22 cellular contexts compared by ENCODE assay signal in genomic region chr1:168974117-168974516, GRCh38.
DNase-seq lines count a peak whose midpoint lies in the region; ATAC-seq and TF ChIP-seq lines count a peak whose summit lies in the region.
"Had no signal": no experiment of that assay in that cellular context is flagged by ENCODE, and none has a peak within 500 bp of the region (broad histone marks: within the 10 kb centered on the region; RNA-seq: fewer than 3 reads in every experiment).

No MANE protein-coding gene starts in this region.

- H3K27ac ChIP-seq in PC-3 (ENCODE audit: low read length) (peak overlapping the region; percentile 59), mammary epithelial cell (ENCODE audit: insufficient read depth, low read depth, low read length) (no peak overlapping the region)
- H3K27ac ChIP-seq: 22Rv1, C4-2B had no signal

- H3K4me2 ChIP-seq in PC-3 (ENCODE audit: low read length) (no peak overlapping the region), mammary epithelial cell (ENCODE audit: insufficient read depth, low read depth, low read length) (no peak overlapping the region)

- H3K4me3 ChIP-seq in PC-3 (ENCODE audit: low read length): no peak overlapping the region
- H3K4me3 ChIP-seq in mammary epithelial cell (replicated peaks in 1 of 3; ENCODE audit: insufficient read depth in 1 of 3, low read depth in 2 of 3, low read length in 3 of 3): no peak overlapping the region
- no peak overlapping the region for H3K4me3 ChIP-seq in fibroblast of pulmonary artery (replicated peaks; ENCODE audit: low read depth, low read length)

- POLR2A ChIA-PET in PC-3 (lab: Charles Lee; ENCODE audit: unreplicated experiment): no interaction called here

- H3K79me2 ChIP-seq in PC-3 (ENCODE audit: low read length) (no peaks in the 10 kb centered on the region), mammary epithelial cell (ENCODE audit: insufficient read depth, low read length) (no peaks in the 10 kb centered on the region)

- TF ChIP-seq CTCF in PC-3 (conservative IDR thresholded peaks at IDR 0.05; ENCODE audit: low read depth, low read length): no peak
- TF ChIP-seq CTCF in mammary epithelial cell (conservative IDR thresholded peaks at IDR 0.05 in 1 of 2, IDR thresholded peaks at IDR 0.05 in 1 of 2; ENCODE audit: extremely low read depth in 1 of 2, insufficient read depth in 1 of 2, low read depth in 1 of 2, low read length in 2 of 2): no peak
- TF ChIP-seq CTCF in fibroblast of pulmonary artery (IDR thresholded peaks at IDR 0.05; ENCODE audit: low read length, missing control alignments): no peak

- no peaks in the 10 kb centered on the region for H3F3A ChIP-seq in PC-3 (ENCODE audit: low read length, unreplicated experiment)

- BruUV-seq in PC-3 (replicated peaks; lab: Mats Ljungman, UMichigan) (no TSS peak), mammary epithelial cell (replicated peaks; lab: Mats Ljungman, UMichigan) (no TSS peak)

- H3K9me3 ChIP-seq in PC-3 (ENCODE audit: low read length) (no peaks in the 10 kb centered on the region), mammary epithelial cell (replicated peaks; ENCODE audit: insufficient read depth, low read length) (peaks cover 2% of the 10 kb centered on the region)

- H3K27me3 ChIP-seq in PC-3 (ENCODE audit: low read length) (no peaks in the 10 kb centered on the region), mammary epithelial cell (ENCODE audit: insufficient read depth, low read length) (no peaks in the 10 kb centered on the region)

- intact Hi-C loops in PC-3 (cut with micrococcal nuclease): no loop called here
- intact Hi-C loops in mammary epithelial cell (cut with micrococcal nuclease): no loop called here

- 0 out of 2 replicates have a peak, but pooled peaks cover 3% of the 10 kb centered on the region for H3K9me2 ChIP-seq in PC-3 (replicated peaks; ENCODE audit: low read length)

- H4K20me1 ChIP-seq in PC-3 (ENCODE audit: low read length): no peaks in the 10 kb centered on the region
- H4K20me1 ChIP-seq in mammary epithelial cell (ENCODE audit: insufficient read depth, low read length): no peaks in the 10 kb centered on the region

- CTCF ChIA-PET in PC-3 (lab: Charles Lee) (no interaction called here), mammary epithelial cell (lab: Charles Lee; ENCODE audit: low non-redundant PET) (no interaction called here)

- no peaks in the 10 kb centered on the region for H3K36me3 ChIP-seq in PC-3 (ENCODE audit: low read depth, low read length)
- no peaks in the 10 kb centered on the region for H3K36me3 ChIP-seq in mammary epithelial cell (ENCODE audit: insufficient read depth, low read length)

- no peak overlapping the region for H2AFZ ChIP-seq in PC-3 (ENCODE audit: low read length)
- H2AFZ ChIP-seq in mammary epithelial cell (ENCODE audit: low read depth, low read length): no peak overlapping the region

- in situ Hi-C loops in mammary epithelial cell (cut with MboI; ENCODE audit: low sequenced_read_pairs in 2 of 2): no loop called here

- H3K9ac ChIP-seq in PC-3 (ENCODE audit: low read length) (no peak overlapping the region), mammary epithelial cell (ENCODE audit: insufficient read depth, low read length) (no peak overlapping the region)

- peaks cover 13% of the 10 kb centered on the region for H3K4me1 ChIP-seq in PC-3 (ENCODE audit: insufficient read depth, low read length)
- H3K4me1 ChIP-seq in mammary epithelial cell (ENCODE audit: insufficient read depth, low read length): no peaks in the 10 kb centered on the region

- WGBS in mammary epithelial cell (ENCODE audit: low coverage, missing lambda C conversion rate): 93% methylated on average over 5 of the region's 5 CpGs

- ATAC-seq in PC-3: peak; percentile 57
- ATAC-seq in GM19463 (IDR thresholded peaks at IDR 0.05; ENCODE audit: unreplicated experiment): no peak

- dilution Hi-C loops in mammary epithelial cell (cut with HindIII; ENCODE audit: low sequenced_read_pairs): no loop called here

- DNase-seq in DMS53 (lab: John Stamatoyannopoulos, UW) (peak; percentile 28), DMS53 treated with DMSO at 0.1 percent for 48 hours (lab: John Stamatoyannopoulos, UW; ENCODE audit: unreplicated experiment) (no peak), PC-3 (peak; percentile 70), mammary epithelial cell (peak; percentile 15), fibroblast of pulmonary artery (ENCODE audit: low read depth) (peak; percentile 33), NCI-H187 (lab: John Stamatoyannopoulos, UW) (no peak), AG08396 (ENCODE audit: low spot score) (no peak)
- DNase-seq: CD8-positive, alpha-beta memory T cell; EL; GF-D8; GOT3; MM.1S; NCI-H1092; NCI-H1436; NCI-H2029 treated with DMSO at 0.1 percent for 48 hours; NCI-H2171 treated with DMSO at 0.1 percent for 48 hours; NCI-H524 treated with DMSO at 0.1 percent for 48 hours; OCI-M1; Right ventricle myocardium superior had no signal

Comparison
In these comparisons a context has a peak if more than half of its experiments do, and no peak if none do; other contexts are left out.
1. DNase-seq: peak in DMS53 (single experiment), PC-3 (single experiment), mammary epithelial cell (single experiment) and fibroblast of pulmonary artery (single experiment); none in DMS53 treated with DMSO at 0.1 percent for 48 hours (single experiment), NCI-H187 (0 of 2) and AG08396 (single experiment).